Comparison of ENCODE assay signal across 8 cellular contexts in the genomic region with DNA sequence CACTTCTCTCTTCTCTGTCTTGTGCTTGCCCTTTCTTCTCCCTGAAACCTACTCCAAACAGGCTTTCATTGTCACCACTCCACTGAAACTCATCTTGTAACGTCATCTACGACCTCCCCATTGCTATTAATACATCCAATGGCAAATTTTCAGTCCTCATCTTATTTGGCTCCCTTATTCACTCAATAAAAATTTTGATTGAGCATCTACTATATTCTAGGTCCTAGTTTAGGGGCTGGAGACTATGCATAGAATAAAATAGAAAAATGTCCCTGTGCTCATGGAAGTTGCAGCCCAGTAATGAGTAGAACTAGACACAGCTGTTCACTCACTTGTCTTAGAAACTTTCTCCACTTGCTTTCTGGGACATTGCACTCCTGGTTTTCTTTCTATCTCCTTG. TPM values are rescaled to one million over a fixed set of nuclear protein-coding genes. Genes with fewer than 3 reads are reported as not detected.
"Had no signal": no experiment of that assay in that cellular context is flagged by ENCODE, and none has a peak within 500 bp of the region (broad histone marks: within the 10 kb centered on the region; RNA-seq: fewer than 3 reads in every experiment).

No MANE protein-coding gene starts in this region.

- DNase-seq: IMR-90, KBM-7, KG1 had no signal

- H3K4me3 ChIP-seq: K562 had no signal

- H3K27ac ChIP-seq: HL-60, KMS-11 had no signal

- ATAC-seq: HepG2, K562 had no signal

RNA-seq across cellular contexts. Expression of a gene that starts 24.9 kb away (rescaled TPM):
- total RNA-seq: K562 had no signal
- polyA plus RNA-seq: IgD-negative memory B cell, IMR-90 had no signal
